In genomic region chr10:71600856-71601255, GRCh38 we compare ENCODE assay signal across 12 cellular contexts.
A peak's percentile ranks its signal among the peaks of the same experiment; 100 is the strongest.
DNase-seq lines count a peak whose midpoint lies in the region; TF ChIP-seq lines count a peak whose summit lies in the region.
"Had no signal": no experiment of that assay in that cellular context is flagged by ENCODE, and none has a peak within 500 bp of the region (broad histone marks: within the 10 kb centered on the region; RNA-seq: fewer than 3 reads in every experiment).

No MANE protein-coding gene starts in this region.

- H3K27ac ChIP-seq in osteoblast (ENCODE audit: low read depth, low read length) (no peak overlapping the region), prostate gland (no peak overlapping the region)

- intact Hi-C loops in prostate gland (cut with DNase I): no loop called here

- H3K9me3 ChIP-seq in MG63: no peaks in the 10 kb centered on the region
- H3K9me3 ChIP-seq in osteoblast (ENCODE audit: low read depth, low read length): no peaks in the 10 kb centered on the region
- no peaks in the 10 kb centered on the region for H3K9me3 ChIP-seq in prostate gland
- H3K9me3 ChIP-seq: uterus had no signal

- TF ChIP-seq POLR2A in prostate gland (IDR thresholded peaks at IDR 0.05): no peak

- WGBS in prostate gland: 68% methylated on average over 2 of the region's 2 CpGs

- no peak overlapping the region for H3K4me2 ChIP-seq in osteoblast (ENCODE audit: insufficient read depth, low read length)

- in situ Hi-C loops in GM13976 (cut with MboI; ENCODE audit: low sequenced_read_pairs, unreplicated experiment): no loop called here

- H3K79me2 ChIP-seq in osteoblast (ENCODE audit: insufficient read depth, low read length): no peaks in the 10 kb centered on the region

- TF ChIP-seq CTCF in osteoblast (IDR thresholded peaks at IDR 0.05; ENCODE audit: extremely low read depth, low read depth, low read length) (no peak), prostate gland (IDR thresholded peaks at IDR 0.05) (no peak), GM13976 (IDR thresholded peaks at IDR 0.05; ENCODE audit: borderline replicate concordance, control extremely low read depth, extremely low read depth, insufficient read depth, missing control alignments) (no peak)

- no peak overlapping the region for H3K4me3 ChIP-seq in MG63
- no peak overlapping the region for H3K4me3 ChIP-seq in osteoblast (ENCODE audit: insufficient read depth, low read length)
- H3K4me3 ChIP-seq in prostate gland: no peak overlapping the region
- H3K4me3 ChIP-seq: uterus had no signal

- no peaks in the 10 kb centered on the region for H3K36me3 ChIP-seq in MG63
- no peaks in the 10 kb centered on the region for H3K36me3 ChIP-seq in osteoblast (ENCODE audit: insufficient read depth, low read length)
- no peaks in the 10 kb centered on the region for H3K36me3 ChIP-seq in prostate gland
- H3K36me3 ChIP-seq: uterus had no signal

- H3K27me3 ChIP-seq in MG63 (no peaks in the 10 kb centered on the region), osteoblast (ENCODE audit: insufficient read depth, low read length) (no peaks in the 10 kb centered on the region), prostate gland (replicated peaks; ENCODE audit: insufficient read depth) (no peaks in the 10 kb centered on the region)
- H3K27me3 ChIP-seq: uterus had no signal

- DNase-seq in EH (ENCODE audit: low read depth): peak; percentile 76
- DNase-seq in MG63: peak; percentile 56
- peak; percentile 71 for DNase-seq in dedifferentiated amniotic fluid mesenchymal stem cell (ENCODE audit: extremely low spot score)
- DNase-seq in osteoblast (ENCODE audit: insufficient read length, low spot score, missing footprints): peak; percentile 98
- DNase-seq in prostate gland (ENCODE audit: low spot score): no peak
- no peak for DNase-seq in AML-193 (lab: John Stamatoyannopoulos, UW)
- no peak for DNase-seq in GM13976 (ENCODE audit: low spot score)
- DNase-seq in stimulated activated CD4-positive, alpha-beta T cell treated with anti-CD3 and anti-CD28 coated beads, Interleukin-2, amount 100 ng/mL, for 48 hours: no peak
- DNase-seq: head of caudate nucleus, NCI-H1694, T-helper 9 cell had no signal

- H3K4me1 ChIP-seq in osteoblast (ENCODE audit: insufficient read depth, low read length): peaks cover 13% of the 10 kb centered on the region
- H3K4me1 ChIP-seq in prostate gland (replicated peaks): peaks cover 4% of the 10 kb centered on the region

- no peaks in the 10 kb centered on the region for H4K20me1 ChIP-seq in osteoblast (ENCODE audit: insufficient read depth, low read length)

- no peak overlapping the region for H2AFZ ChIP-seq in osteoblast (ENCODE audit: low read length)

Comparison
In these comparisons a context has a peak if more than half of its experiments do, and no peak if none do; other contexts are left out.
1. DNase-seq: peak in EH (single experiment), MG63 (single experiment), dedifferentiated amniotic fluid mesenchymal stem cell (single experiment) and osteoblast (single experiment); none in prostate gland (single experiment), AML-193 (0 of 2), GM13976 (single experiment) and stimulated activated CD4-positive, alpha-beta T cell treated with anti-CD3 and anti-CD28 coated beads, Interleukin-2, amount 100 ng/mL, for 48 hours (0 of 2).